Comparison of ENCODE assay signal across 1 cellular context in the genomic region with DNA sequence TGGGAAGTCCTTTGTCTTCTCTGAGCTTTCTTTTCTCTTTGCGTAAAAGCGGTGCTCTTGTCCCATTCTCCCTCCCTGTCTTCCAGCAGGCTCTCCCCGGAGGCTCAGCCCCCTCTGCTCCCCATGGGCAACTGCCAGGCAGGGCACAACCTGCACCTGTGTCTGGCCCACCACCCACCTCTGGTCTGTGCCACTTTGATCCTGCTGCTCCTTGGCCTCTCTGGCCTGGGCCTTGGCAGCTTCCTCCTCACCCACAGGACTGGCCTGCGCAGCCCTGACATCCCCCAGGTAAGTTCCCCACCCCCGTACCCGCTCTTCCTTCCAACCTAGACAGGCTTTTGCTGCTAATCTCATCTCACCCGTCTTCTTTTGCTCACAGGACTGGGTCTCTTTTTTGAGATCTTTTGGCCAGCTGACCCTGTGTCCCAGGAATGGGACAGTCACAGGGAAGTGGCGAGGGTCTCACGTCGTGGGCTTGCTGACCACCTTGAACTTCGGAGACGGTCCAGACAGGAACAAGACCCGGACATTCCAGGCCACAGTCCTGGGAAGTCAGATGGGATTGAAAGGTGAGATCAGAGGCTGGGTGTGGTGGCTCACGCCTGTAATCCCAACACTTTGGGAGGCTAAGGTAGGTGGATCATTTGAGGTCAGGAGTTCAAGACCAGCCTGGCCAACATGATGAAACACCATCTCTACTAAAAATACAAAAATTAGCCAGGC.
TF ChIP-seq lines count a peak whose summit lies in the region.

No MANE protein-coding gene starts in this region.

TF ChIP-seq in HCT116, 20 proteins besides CTCF, POLR2A, EP300 and RAD21:
- TF ChIP-seq EZH2phosphoT487 (IDR thresholded peaks at IDR 0.05; ENCODE audit: borderline replicate concordance) (no peak), JUND (IDR thresholded peaks at IDR 0.05) (no peak)
